ENCODE assay signal across 20 cellular contexts in the genomic region with DNA sequence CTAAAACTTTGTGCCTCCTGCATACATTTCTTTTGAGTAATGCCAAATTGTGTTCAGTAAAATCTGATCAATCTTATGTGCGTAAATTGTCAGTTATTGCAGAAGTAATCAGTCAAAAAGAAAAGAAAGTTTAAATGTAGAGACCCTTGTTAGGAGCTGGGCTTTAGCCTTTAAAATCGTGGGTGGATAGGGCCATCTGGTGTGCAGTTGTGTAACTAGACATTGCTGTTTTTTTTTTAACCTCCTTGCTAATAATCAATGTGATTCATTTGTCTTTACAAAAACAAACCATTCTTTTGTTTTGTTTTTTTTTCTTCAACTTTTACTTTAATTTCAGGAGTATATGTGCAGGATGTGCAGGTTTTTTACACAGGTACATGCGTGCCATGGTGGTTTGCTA. TPM values are rescaled to one million over a fixed set of nuclear protein-coding genes. Genes with fewer than 3 reads are reported as not detected.
DNase-seq lines count a peak whose midpoint lies in the region; ATAC-seq, FAIRE-seq and TF ChIP-seq lines count a peak whose summit lies in the region.
"Had no signal": no experiment of that assay in that cellular context is flagged by ENCODE, and none has a peak within 500 bp of the region (broad histone marks: within the 10 kb centered on the region; RNA-seq: fewer than 3 reads in every experiment).

No MANE protein-coding gene starts in this region.

- no peak overlapping the region for H3K4me3 ChIP-seq in left ventricle myocardium inferior
- no peak overlapping the region for H3K4me3 ChIP-seq in suprapubic skin
- H3K4me3 ChIP-seq: ovary, Peyer's patch had no signal

- no peak for DNase-seq in left ventricle myocardium inferior
- no peak for DNase-seq in Right ventricle myocardium superior
- DNase-seq in NCI-H82 (lab: John Stamatoyannopoulos, UW) = peak; percentile 38
- no peak for DNase-seq in suprapubic skin (ENCODE audit: low spot score in 2 of 2)
- DNase-seq in activated CD4-positive, alpha-beta T cell treated with anti-CD3 and anti-CD28 coated beads, Interleukin-2, amount 10 ng/mL, durations not matched to agents 7 days and 5 days = no peak
- DNase-seq: activated CD4-positive, alpha-beta T cell treated with anti-CD3 and anti-CD28 coated beads for 1 hour; AML-193; DMS79; effector memory CD8-positive, alpha-beta T cell; HCEC 1CT; islet precursor cell; NCI-H2107; ovary; Peyer's patch had no signal

- H3K36me3 Mint-ChIP-seq in activated CD4-positive, alpha-beta T cell treated with anti-CD3 and anti-CD28 coated beads, Interleukin-2, amount 10 ng/mL, durations not matched to agents 7 days and 5 days (ENCODE audit: low read depth) = no peaks in the 10 kb centered on the region
- H3K36me3 Mint-ChIP-seq: activated naive CD4-positive, alpha-beta T cell treated with anti-CD3 and anti-CD28 coated beads, Interleukin-2, amount 50 U/mL, for 24 hours; mesothelial cell of epicardium had no signal

- peaks cover 33% of the 10 kb centered on the region for H3K27me3 ChIP-seq in left ventricle myocardium inferior (ENCODE audit: low read depth)
- peaks cover 7% of the 10 kb centered on the region for H3K27me3 ChIP-seq in suprapubic skin
- H3K27me3 ChIP-seq: ovary, Peyer's patch had no signal

- peaks cover 7% of the 10 kb centered on the region for H3K4me1 Mint-ChIP-seq in activated CD4-positive, alpha-beta T cell treated with anti-CD3 and anti-CD28 coated beads, Interleukin-2, amount 10 ng/mL, durations not matched to agents 7 days and 5 days

- no peak overlapping the region for H3K4me3 Mint-ChIP-seq in activated CD4-positive, alpha-beta T cell treated with anti-CD3 and anti-CD28 coated beads, Interleukin-2, amount 10 ng/mL, durations not matched to agents 7 days and 5 days
- H3K4me3 Mint-ChIP-seq: activated naive CD4-positive, alpha-beta T cell treated with anti-CD3 and anti-CD28 coated beads, Interleukin-2, amount 50 U/mL, for 24 hours; effector memory CD8-positive, alpha-beta T cell; mesothelial cell of epicardium; stimulated activated naive CD8-positive, alpha-beta T cell treated with anti-CD3 and anti-CD28 coated beads, Interleukin-15, Interleukin-2, amounts not matched to agents 100 ng/mL and 50 ng/mL, for 24 hours had no signal

- H3K36me3 ChIP-seq in left ventricle myocardium inferior (no peaks in the 10 kb centered on the region), suprapubic skin (no peaks in the 10 kb centered on the region)
- H3K36me3 ChIP-seq: ovary, Peyer's patch had no signal

- TF ChIP-seq EP300 in suprapubic skin (IDR thresholded peaks at IDR 0.05) = no peak

- intact Hi-C loops in left ventricle myocardium inferior (cut with micrococcal nuclease) (no loop called here), Right ventricle myocardium superior (cut with DNase I) (no loop called here)

- H3K9me3 ChIP-seq in left ventricle myocardium inferior (replicated peaks) (no peaks in the 10 kb centered on the region), suprapubic skin (no peaks in the 10 kb centered on the region)
- H3K9me3 ChIP-seq: ovary, Peyer's patch had no signal

- peak; percentile 14 for TF ChIP-seq CTCF in left ventricle myocardium inferior (IDR thresholded peaks at IDR 0.05; ENCODE audit: borderline replicate concordance)
- TF ChIP-seq CTCF in suprapubic skin (IDR thresholded peaks at IDR 0.05) = no peak

- TF ChIP-seq POLR2A in suprapubic skin (IDR thresholded peaks at IDR 0.05) = no peak

- WGBS in suprapubic skin = 69% methylated on average over 3 of the region's 3 CpGs

- peak; percentile 76 for FAIRE-seq in endometrium (lab: Jason Lieb, UNC)

- peaks cover 3% of the 10 kb centered on the region for H3K4me1 ChIP-seq in left ventricle myocardium inferior
- peaks cover 4% of the 10 kb centered on the region for H3K4me1 ChIP-seq in suprapubic skin
- H3K4me1 ChIP-seq: Peyer's patch had no signal

- H3K27ac ChIP-seq in left ventricle myocardium inferior (replicated peaks) (no peak overlapping the region), suprapubic skin (no peak overlapping the region)
- H3K27ac ChIP-seq: ovary, Peyer's patch had no signal

- no peaks in the 10 kb centered on the region for H3K9me3 Mint-ChIP-seq in activated CD4-positive, alpha-beta T cell treated with anti-CD3 and anti-CD28 coated beads, Interleukin-2, amount 10 ng/mL, durations not matched to agents 7 days and 5 days
- H3K9me3 Mint-ChIP-seq: activated naive CD4-positive, alpha-beta T cell treated with anti-CD3 and anti-CD28 coated beads, Interleukin-2, amount 50 U/mL, for 24 hours; effector memory CD8-positive, alpha-beta T cell; mesothelial cell of epicardium; stimulated activated naive CD8-positive, alpha-beta T cell treated with anti-CD3 and anti-CD28 coated beads, Interleukin-15, Interleukin-2, amounts not matched to agents 100 ng/mL and 50 ng/mL, for 24 hours had no signal

- ATAC-seq in Right ventricle myocardium superior (ENCODE audit: poor library complexity) (no peak), HG03571 (IDR thresholded peaks at IDR 0.05; ENCODE audit: unreplicated experiment) (no peak), GM21447 (IDR thresholded peaks at IDR 0.05; ENCODE audit: unreplicated experiment) (no peak)
- ATAC-seq: effector memory CD8-positive, alpha-beta T cell had no signal

- CTCF ChIA-PET in activated CD4-positive, alpha-beta T cell treated with anti-CD3 and anti-CD28 coated beads, Interleukin-2, amount 10 ng/mL, durations not matched to agents 7 days and 5 days (lab: Charles Lee) = no interaction called here

- H3K27me3 Mint-ChIP-seq in activated CD4-positive, alpha-beta T cell treated with anti-CD3 and anti-CD28 coated beads, Interleukin-2, amount 10 ng/mL, durations not matched to agents 7 days and 5 days = peaks cover 11% of the 10 kb centered on the region

- H3K27ac Mint-ChIP-seq in activated CD4-positive, alpha-beta T cell treated with anti-CD3 and anti-CD28 coated beads, Interleukin-2, amount 10 ng/mL, durations not matched to agents 7 days and 5 days = no peak overlapping the region
- H3K27ac Mint-ChIP-seq: activated naive CD4-positive, alpha-beta T cell treated with anti-CD3 and anti-CD28 coated beads, Interleukin-2, amount 50 U/mL, for 24 hours; effector memory CD8-positive, alpha-beta T cell; mesothelial cell of epicardium; stimulated activated naive CD8-positive, alpha-beta T cell treated with anti-CD3 and anti-CD28 coated beads, Interleukin-15, Interleukin-2, amounts not matched to agents 100 ng/mL and 50 ng/mL, for 24 hours had no signal

- POLR2A ChIA-PET in activated CD4-positive, alpha-beta T cell treated with anti-CD3 and anti-CD28 coated beads, Interleukin-2, amount 10 ng/mL, durations not matched to agents 7 days and 5 days (lab: Charles Lee) = no interaction called here

RNA-seq across cellular contexts. Expression of a gene that starts 5.3 kb away (rescaled TPM):
- 8.9 TPM for total RNA-seq in left ventricle myocardium inferior
- total RNA-seq in Right ventricle myocardium superior = 11.5 TPM
- 100 to 1,000 TPM in 1 of 4 donors, 10 to 100 TPM in 3; 29.6 to 104 (median 47.3) TPM for total RNA-seq in suprapubic skin
- total RNA-seq in activated CD4-positive, alpha-beta T cell treated with anti-CD3 and anti-CD28 coated beads, Interleukin-2, amount 10 ng/mL, durations not matched to agents 7 days and 5 days = 10 to 100 TPM; 22.2 to 28.9 TPM
